ENCODE assay signal across 19 cellular contexts in the genomic region with DNA sequence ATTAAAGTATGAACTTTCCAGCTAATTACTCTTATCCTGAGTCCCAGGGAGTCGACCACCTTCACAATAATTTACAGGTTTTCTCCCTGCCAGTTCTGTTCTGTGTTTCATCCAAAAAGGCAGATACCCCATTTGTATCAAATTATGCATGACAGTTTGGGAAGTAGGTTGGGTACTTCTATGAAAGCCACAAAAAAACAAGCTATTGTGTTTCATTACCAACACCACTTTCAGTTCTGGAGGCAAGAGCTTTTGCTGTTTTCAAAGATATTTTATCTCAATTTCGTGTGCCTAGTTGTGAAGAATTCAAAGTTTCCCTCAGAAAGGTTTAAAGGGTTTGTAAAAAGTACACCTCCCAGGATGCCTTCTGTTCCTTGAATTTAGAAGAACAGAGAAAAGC.
A peak's percentile ranks its signal among the peaks of the same experiment; 100 is the strongest.
DNase-seq lines count a peak whose midpoint lies in the region; TF ChIP-seq lines count a peak whose summit lies in the region.
"Had no signal": no experiment of that assay in that cellular context is flagged by ENCODE, and none has a peak within 500 bp of the region (broad histone marks: within the 10 kb centered on the region; RNA-seq: fewer than 3 reads in every experiment).

No MANE protein-coding gene starts in this region.

- peaks cover 9% of the 10 kb centered on the region for H3K9me3 Mint-ChIP-seq in nephron
- no peaks in the 10 kb centered on the region for H3K9me3 Mint-ChIP-seq in immature natural killer cell

- H3K4me3 Mint-ChIP-seq in nephron: no peak overlapping the region
- H3K4me3 Mint-ChIP-seq in immature natural killer cell: no peak overlapping the region
- H3K4me3 Mint-ChIP-seq: CD4-positive, alpha-beta T cell had no signal

- TF ChIP-seq CTCF in nephron (IDR thresholded peaks at IDR 0.05; ENCODE audit: unreplicated experiment in 3 of 3): no peak

- DNase-seq in NCI-H345 (lab: John Stamatoyannopoulos, UW): peak; percentile 32
- no peak for DNase-seq in NCI-H345 treated with DMSO at 0.1 percent for 48 hours (lab: John Stamatoyannopoulos, UW; ENCODE audit: unreplicated experiment)
- peak; percentile 32 for DNase-seq in NCI-H2107 (lab: John Stamatoyannopoulos, UW)
- DNase-seq in SK-N-DZ (ENCODE audit: low spot score): peak; percentile 23
- no peak for DNase-seq in A172 (ENCODE audit: low spot score)
- no peak for DNase-seq in immature natural killer cell
- no peak for DNase-seq in islet precursor cell
- DNase-seq: 8988T; CD4-positive, alpha-beta T cell; EL; GDM1; H7; KBM-7; NCI-H1048; NCI-H1417 treated with DMSO at 0.1 percent for 48 hours; NCI-H1694 treated with DMSO at 0.1 percent for 48 hours; NCI-H526 treated with DMSO at 0.1 percent for 48 hours; SIG-M5 had no signal

- peak overlapping the region; percentile 9 to 93 (median 82) for H3K27ac Mint-ChIP-seq in nephron
- H3K27ac Mint-ChIP-seq in immature natural killer cell: peak overlapping the region in 2 of 6 donors; percentile 22 to 36
- H3K27ac Mint-ChIP-seq: CD4-positive, alpha-beta T cell had no signal

- no peaks in the 10 kb centered on the region for H3K27me3 Mint-ChIP-seq in nephron (ENCODE audit: low read depth)
- peaks cover 0 to 2% (median 0%) of the 10 kb centered on the region in 3 donors for H3K27me3 Mint-ChIP-seq in immature natural killer cell (ENCODE audit: low read depth in 3 of 3)
- H3K27me3 Mint-ChIP-seq: CD4-positive, alpha-beta T cell had no signal

- H3K4me1 Mint-ChIP-seq in nephron (peaks cover 20% of the 10 kb centered on the region), immature natural killer cell (peaks cover 13 to 24% of the 10 kb centered on the region in 2 donors)

- H3K36me3 Mint-ChIP-seq in nephron (ENCODE audit: low read depth): no peaks in the 10 kb centered on the region
- peaks cover 14 to 21% (median 19%) of the 10 kb centered on the region in 3 donors for H3K36me3 Mint-ChIP-seq in immature natural killer cell

Comparison
In these comparisons a context has a peak if more than half of its experiments do, and no peak if none do; other contexts are left out.
1. DNase-seq: peak in NCI-H345 (single experiment), NCI-H2107 (single experiment) and SK-N-DZ (single experiment); none in NCI-H345 treated with DMSO at 0.1 percent for 48 hours (single experiment), A172 (single experiment), immature natural killer cell (0 of 3) and islet precursor cell (single experiment).